ENCODE assay signal across 24 cellular contexts in genomic region chr14:23460960-23461359, GRCh38. TPM values are rescaled to one million over a fixed set of nuclear protein-coding genes. Genes with fewer than 3 reads are reported as not detected.
DNase-seq lines count a peak whose midpoint lies in the region; ATAC-seq, FAIRE-seq and TF ChIP-seq lines count a peak whose summit lies in the region.
"Had no signal": no experiment of that assay in that cellular context is flagged by ENCODE, and none has a peak within 500 bp of the region (broad histone marks: within the 10 kb centered on the region; RNA-seq: fewer than 3 reads in every experiment).

No MANE protein-coding gene starts in this region.

- H3K79me2 ChIP-seq in HepG2 (ENCODE audit: insufficient read depth, low read length) (no peaks in the 10 kb centered on the region), Karpas-422 (ENCODE audit: low read length) (no peaks in the 10 kb centered on the region)

- CTCF ChIA-PET in HepG2 (lab: Yijun Ruan, JAX; ENCODE audit: low intra/inter-chr PET ratio, low total read pairs) (no interaction called here), RWPE1 (lab: Yijun Ruan, JAX) (no interaction called here)

- in situ Hi-C loops in HepG2 (cut with HindIII; ENCODE audit: extremely low pct_ligation_motif_present, low pct_unique_long_range_greater_than_20kb) (no loop called here), astrocyte of the cerebellum (cut with HindIII; ENCODE audit: low sequenced_read_pairs) (no loop called here)

- peaks cover 8% of the 10 kb centered on the region for H3K9me3 Mint-ChIP-seq in endodermal cell
- H3K9me3 Mint-ChIP-seq: CD4-positive, alpha-beta memory T cell had no signal

- H3K4me2 ChIP-seq in HepG2 (ENCODE audit: low read depth, low read length) (no peak overlapping the region), Karpas-422 (ENCODE audit: low read depth, low read length, poor library complexity, severe bottlenecking) (no peak overlapping the region)
- H3K4me2 ChIP-seq: BLaER1 had no signal

- BruUV-seq in HepG2 (replicated peaks; lab: Mats Ljungman, UMichigan) = no TSS peak

- H3K4me1 ChIP-seq in HepG2 (ENCODE audit: insufficient read depth, low read length) (peaks cover 14% of the 10 kb centered on the region), right lobe of liver (no peaks in the 10 kb centered on the region), endodermal cell (ENCODE audit: control insufficient read depth, insufficient read depth, low read length) (no peaks in the 10 kb centered on the region), Karpas-422 (ENCODE audit: low read length) (no peaks in the 10 kb centered on the region), gastroesophageal sphincter (no peaks in the 10 kb centered on the region)
- H3K4me1 ChIP-seq: BLaER1, HAP-1 had no signal

- H3K27me3 ChIP-seq in HepG2 (ENCODE audit: control insufficient read depth in 1 of 2, insufficient read depth in 2 of 2, low read length in 2 of 2) = no peaks in the 10 kb centered on the region
- H3K27me3 ChIP-seq in right lobe of liver = no peaks in the 10 kb centered on the region
- peaks cover 11% of the 10 kb centered on the region for H3K27me3 ChIP-seq in endodermal cell (ENCODE audit: control insufficient read depth, insufficient read depth, low read length, poor library complexity, severe bottlenecking)
- no peaks in the 10 kb centered on the region for H3K27me3 ChIP-seq in Karpas-422 (ENCODE audit: low read length)
- H3K27me3 ChIP-seq in gastroesophageal sphincter = peaks cover 23% of the 10 kb centered on the region
- H3K27me3 ChIP-seq: BLaER1 had no signal

- H3K4me3 ChIP-seq in HepG2 (replicated peaks in 1 of 3; ENCODE audit: insufficient read depth in 1 of 3, low read depth in 2 of 3, low read length in 3 of 3) (no peak overlapping the region), right lobe of liver (no peak overlapping the region), astrocyte of the cerebellum (ENCODE audit: low read depth, low read length) (no peak overlapping the region), endodermal cell (ENCODE audit: low read length) (no peak overlapping the region), Karpas-422 (ENCODE audit: low read length) (no peak overlapping the region), gastroesophageal sphincter (no peak overlapping the region)
- H3K4me3 ChIP-seq: BLaER1, HAP-1 had no signal

- no peaks in the 10 kb centered on the region for H3K36me3 Mint-ChIP-seq in endodermal cell (ENCODE audit: low read depth)
- H3K36me3 Mint-ChIP-seq: CD14-positive monocyte; CD4-positive, alpha-beta memory T cell had no signal

- peak; percentile 44 for DNase-seq in HepG2 (ENCODE audit: low spot score)
- no peak for DNase-seq in right lobe of liver
- DNase-seq in astrocyte of the cerebellum (ENCODE audit: low read depth) = no peak
- DNase-seq in endodermal cell = no peak
- DNase-seq in Karpas-422 = no peak
- no peak for DNase-seq in DMS53 treated with DMSO at 0.1 percent for 48 hours (lab: John Stamatoyannopoulos, UW; ENCODE audit: unreplicated experiment)
- DNase-seq in RWPE1 (ENCODE audit: low spot score) = no peak
- DNase-seq: 8988T; Calu3; CD4-positive, alpha-beta memory T cell; DND-41; EL; GOT3; IMR-90; KBM-7 had no signal

- H3K27me3 Mint-ChIP-seq in endodermal cell (ENCODE audit: insufficient read depth) = peaks cover 35% of the 10 kb centered on the region

- H3K4me1 Mint-ChIP-seq in endodermal cell = no peaks in the 10 kb centered on the region
- H3K4me1 Mint-ChIP-seq: CD14-positive monocyte; CD4-positive, alpha-beta memory T cell had no signal

- ATAC-seq in HepG2 (0 out of 3 replicates have a peak, but pooled peaks have one; percentile 25), right lobe of liver (no peak), gastroesophageal sphincter (no peak)

- no peak overlapping the region for H3K9ac ChIP-seq in HepG2 (ENCODE audit: insufficient read depth, low read depth, low read length)
- no peak overlapping the region for H3K9ac ChIP-seq in endodermal cell (ENCODE audit: extremely low read depth, low read length, poor library complexity, severe bottlenecking)
- no peak overlapping the region for H3K9ac ChIP-seq in Karpas-422 (ENCODE audit: low read length)
- H3K9ac ChIP-seq: BLaER1 had no signal

- no peak for TF ChIP-seq CTCF in HepG2 (CRISPR knock-in tag; IDR thresholded peaks at IDR 0.05)
- no peak for TF ChIP-seq CTCF in right lobe of liver (IDR thresholded peaks at IDR 0.05)
- TF ChIP-seq CTCF in astrocyte of the cerebellum (IDR thresholded peaks at IDR 0.05; ENCODE audit: low read depth, low read length, missing control alignments) = peak; percentile 6
- TF ChIP-seq CTCF in endodermal cell (conservative IDR thresholded peaks at IDR 0.05) = peak; percentile 51
- no peak for TF ChIP-seq CTCF in RWPE1 (conservative IDR thresholded peaks at IDR 0.05; ENCODE audit: low read depth)
- no peak for TF ChIP-seq CTCF in gastroesophageal sphincter (IDR thresholded peaks at IDR 0.05)

- TF ChIP-seq POLR2A in HepG2 (IDR thresholded peaks at IDR 0.05; ENCODE audit: insufficient read depth in 1 of 2, low read depth in 2 of 2, low read length in 2 of 2) (no peak), right lobe of liver (IDR thresholded peaks at IDR 0.05) (no peak), gastroesophageal sphincter (IDR thresholded peaks at IDR 0.05) (no peak)

- H3K4me3 Mint-ChIP-seq in endodermal cell = no peak overlapping the region
- H3K4me3 Mint-ChIP-seq: CD14-positive monocyte; CD4-positive, alpha-beta memory T cell had no signal

- no peak overlapping the region for H3K27ac ChIP-seq in HepG2 (ENCODE audit: extremely low read length, insufficient read depth, low read length)
- H3K27ac ChIP-seq in right lobe of liver = no peak overlapping the region
- no peak overlapping the region for H3K27ac ChIP-seq in endodermal cell (ENCODE audit: low read depth, low read length)
- H3K27ac ChIP-seq in Karpas-422 (ENCODE audit: low read length) = no peak overlapping the region
- H3K27ac ChIP-seq in RWPE1 = no peak overlapping the region
- H3K27ac ChIP-seq in gastroesophageal sphincter = no peak overlapping the region
- H3K27ac ChIP-seq: BLaER1, HL-60 had no signal

- intact Hi-C loops in HepG2 (cut with micrococcal nuclease; ENCODE audit: unreplicated experiment) (no loop called here), right lobe of liver (cut with DNase I) (no loop called here)

- H4K20me1 ChIP-seq in HepG2 (ENCODE audit: insufficient read depth, low read length) (no peaks in the 10 kb centered on the region), Karpas-422 (ENCODE audit: insufficient read depth, low read depth, low read length) (no peaks in the 10 kb centered on the region)
- H4K20me1 ChIP-seq: BLaER1 had no signal

- H3K9me2 ChIP-seq in Karpas-422 (replicated peaks; ENCODE audit: insufficient read depth, low read length) = no peaks in the 10 kb centered on the region

- H3K27ac Mint-ChIP-seq in endodermal cell = no peak overlapping the region
- H3K27ac Mint-ChIP-seq: CD14-positive monocyte; CD4-positive, alpha-beta memory T cell had no signal

- POLR2A ChIA-PET in HepG2 (lab: Yijun Ruan, JAX) (no interaction called here), RWPE1 (lab: Yijun Ruan, JAX; ENCODE audit: low non-redundant PET) (no interaction called here)

- TF ChIP-seq EP300 in HepG2 (IDR thresholded peaks at IDR 0.05; ENCODE audit: low read depth in 2 of 2, low read length in 2 of 2) = no peak
- TF ChIP-seq EP300 in HepG2 (CRISPR knock-in tag; IDR thresholded peaks at IDR 0.05; ENCODE audit: borderline replicate concordance) = no peak
- no peak for TF ChIP-seq EP300 in gastroesophageal sphincter (IDR thresholded peaks at IDR 0.05)

- FAIRE-seq in HepG2 (lab: Jason Lieb, UNC) = no peak

- no peaks in the 10 kb centered on the region for H3K9me3 ChIP-seq in HepG2 (ENCODE audit: low read length)
- no peaks in the 10 kb centered on the region for H3K9me3 ChIP-seq in right lobe of liver
- H3K9me3 ChIP-seq in endodermal cell (ENCODE audit: control insufficient read depth, low read length) = no peaks in the 10 kb centered on the region
- H3K9me3 ChIP-seq in Karpas-422 (ENCODE audit: low read length) = no peaks in the 10 kb centered on the region
- H3K9me3 ChIP-seq in gastroesophageal sphincter = no peaks in the 10 kb centered on the region
- H3K9me3 ChIP-seq: BLaER1, HAP-1 had no signal

- no peak for TF ChIP-seq RAD21 in HepG2 (CRISPR knock-in tag; IDR thresholded peaks at IDR 0.05)

- H3K36me3 ChIP-seq in HepG2 (replicated peaks in 1 of 2; ENCODE audit: control insufficient read depth in 1 of 2, insufficient read depth in 2 of 2, low read length in 2 of 2) (no peaks in the 10 kb centered on the region), right lobe of liver (no peaks in the 10 kb centered on the region), endodermal cell (ENCODE audit: control insufficient read depth, insufficient read depth, low read length) (no peaks in the 10 kb centered on the region), Karpas-422 (ENCODE audit: insufficient read depth, low read length) (no peaks in the 10 kb centered on the region), gastroesophageal sphincter (no peaks in the 10 kb centered on the region)
- H3K36me3 ChIP-seq: BLaER1, HAP-1 had no signal

- H2AFZ ChIP-seq in HepG2 (ENCODE audit: low read length) = no peak overlapping the region
- no peak overlapping the region for H2AFZ ChIP-seq in Karpas-422 (ENCODE audit: low read length)

RNA-seq across cellular contexts. Expression of gene NGDN, which starts 8.5 kb away (rescaled TPM):
- 216 and 241 TPM in 2 replicates for total RNA-seq in HepG2 (2016; rRNA removed; fragmentation: Illumina TruSeq; extraction: Trizol)
- total RNA-seq in HepG2 (2016; cell fraction: cytosol; rRNA removed; fragmentation: Illumina TruSeq; extraction: Trizol; ENCODE audit: low read depth) = 81.7 and 93.0 TPM in 2 replicates
- 225 and 237 TPM in 2 replicates for total RNA-seq in HepG2 (2016; cell fraction: insoluble cytoplasmic fraction; rRNA removed; fragmentation: Illumina TruSeq; extraction: Trizol)
- total RNA-seq in HepG2 (2016; cell fraction: membrane; rRNA removed; fragmentation: Illumina TruSeq; extraction: Trizol) = 66.4 and 83.1 TPM in 2 replicates
- total RNA-seq in HepG2 (2016; cell fraction: nucleus; rRNA removed; fragmentation: Illumina TruSeq; extraction: Trizol) = 177 and 204 TPM in 2 replicates
- polyA plus RNA-seq in HepG2 (2011; rRNA removed) = 131 and 154 TPM in 2 replicates
- 82.4 and 111 TPM in 2 replicates for polyA plus RNA-seq in HepG2 (2011; cell fraction: cytosol; rRNA removed)
- 104 and 123 TPM in 2 replicates for polyA plus RNA-seq in HepG2 (2011; cell fraction: nucleus; rRNA removed)
- 117 and 133 TPM in 2 replicates for polyA plus RNA-seq in HepG2 (2012)
- polyA plus RNA-seq in HepG2 (2016; cell fraction: cytosol; fragmentation: Illumina TruSeq; extraction: Trizol; ENCODE audit: low read depth) = 21.2 and 22.9 TPM in 2 replicates
- polyA plus RNA-seq in HepG2 (2016; cell fraction: insoluble cytoplasmic fraction; fragmentation: Illumina TruSeq; extraction: Trizol; ENCODE audit: low read depth) = 196 and 227 TPM in 2 replicates
- polyA plus RNA-seq in HepG2 (2016; cell fraction: membrane; fragmentation: Illumina TruSeq; extraction: Trizol; ENCODE audit: low read depth) = 27.9 and 28.0 TPM in 2 replicates
- 212 and 217 TPM in 2 replicates for polyA plus RNA-seq in HepG2 (2016; cell fraction: nucleus; fragmentation: Illumina TruSeq; extraction: Trizol; ENCODE audit: insufficient read depth, low read depth)
- 23.6 and 38.1 TPM in 2 replicates for polyA minus RNA-seq in HepG2 (2011; rRNA and poly(A)+ RNA removed; ENCODE audit: low replicate concordance)
- polyA minus RNA-seq in HepG2 (2011; cell fraction: cytosol; rRNA and poly(A)+ RNA removed) = 48.0 and 49.4 TPM in 2 replicates
- 243 and 292 TPM in 2 replicates for polyA minus RNA-seq in HepG2 (2011; cell fraction: nucleus; rRNA and poly(A)+ RNA removed)
- 10 to 100 TPM; 12.0 to 16.5 (median 14.3) TPM for total RNA-seq in right lobe of liver
- 10 to 100 TPM; 43.2 to 45.3 TPM for total RNA-seq in endodermal cell
- polyA plus RNA-seq in endodermal cell (2013, experiment 1 of 2) = 59.9 TPM
- 47.9 TPM for polyA plus RNA-seq in endodermal cell (2013, experiment 2 of 2)
- total RNA-seq in Karpas-422 (2014; rRNA removed; shearing (Covaris generic); ENCODE audit: low replicate concordance) = 77.5 and 82.2 TPM in 2 replicates
- total RNA-seq in gastroesophageal sphincter = 10 to 100 TPM; 22.0 to 47.1 (median 38.1) TPM

RNA-seq across cellular contexts. Expression of gene MYH7, which starts 25.5 kb away (rescaled TPM):
- total RNA-seq in HepG2 (2016; rRNA removed; fragmentation: Illumina TruSeq; extraction: Trizol) = 0.04 TPM in 1 of 2 replicates, not detected in the other
- not detected in 2 replicates for total RNA-seq in HepG2 (2016; cell fraction: cytosol; rRNA removed; fragmentation: Illumina TruSeq; extraction: Trizol; ENCODE audit: low read depth)
- total RNA-seq in HepG2 (2016; cell fraction: insoluble cytoplasmic fraction; rRNA removed; fragmentation: Illumina TruSeq; extraction: Trizol) = not detected in 2 replicates
- not detected in 2 replicates for total RNA-seq in HepG2 (2016; cell fraction: membrane; rRNA removed; fragmentation: Illumina TruSeq; extraction: Trizol)
- total RNA-seq in HepG2 (2016; cell fraction: nucleus; rRNA removed; fragmentation: Illumina TruSeq; extraction: Trizol) = 0.06 TPM in 1 of 2 replicates, not detected in the other
- 0.01 and 0.04 TPM in 2 replicates for polyA plus RNA-seq in HepG2 (2011; rRNA removed)
- 0.01 TPM in 2 replicates for polyA plus RNA-seq in HepG2 (2011; cell fraction: cytosol; rRNA removed)
- 0.02 and 0.08 TPM in 2 replicates for polyA plus RNA-seq in HepG2 (2011; cell fraction: nucleus; rRNA removed)
- 0.05 and 0.07 TPM in 2 replicates for polyA plus RNA-seq in HepG2 (2012)
- not detected in 2 replicates for polyA plus RNA-seq in HepG2 (2016; cell fraction: cytosol; fragmentation: Illumina TruSeq; extraction: Trizol; ENCODE audit: low read depth)
- 0.04 and 0.05 TPM in 2 replicates for polyA plus RNA-seq in HepG2 (2016; cell fraction: insoluble cytoplasmic fraction; fragmentation: Illumina TruSeq; extraction: Trizol; ENCODE audit: low read depth)
- not detected in 2 replicates for polyA plus RNA-seq in HepG2 (2016; cell fraction: membrane; fragmentation: Illumina TruSeq; extraction: Trizol; ENCODE audit: low read depth)
- not detected in 2 replicates for polyA plus RNA-seq in HepG2 (2016; cell fraction: nucleus; fragmentation: Illumina TruSeq; extraction: Trizol; ENCODE audit: insufficient read depth, low read depth)
- polyA minus RNA-seq in HepG2 (2011; rRNA and poly(A)+ RNA removed; ENCODE audit: low replicate concordance) = 0.28 TPM in 1 of 2 replicates, not detected in the other
- 0.10 TPM in 1 of 2 replicates, not detected in the other for polyA minus RNA-seq in HepG2 (2011; cell fraction: cytosol; rRNA and poly(A)+ RNA removed)
- polyA minus RNA-seq in HepG2 (2011; cell fraction: nucleus; rRNA and poly(A)+ RNA removed) = not detected in 2 replicates
- 1 to 10 TPM in 1 of 6 experiments, under 1 TPM in 5; 0.30 to 5.6 (median 0.60) TPM for total RNA-seq in right lobe of liver
- under 1 TPM in 1 of 2 donors, not detected in 1; 0.55 TPM for total RNA-seq in endodermal cell
- 0.25 TPM for polyA plus RNA-seq in endodermal cell (2013, experiment 1 of 2)
- polyA plus RNA-seq in endodermal cell (2013, experiment 2 of 2) = 0.21 TPM
- total RNA-seq in Karpas-422 (2014; rRNA removed; shearing (Covaris generic); ENCODE audit: low replicate concordance) = not detected in 2 replicates
- not detected for total RNA-seq in gastroesophageal sphincter
- total RNA-seq: A673; Calu3; CD4-positive, alpha-beta memory T cell; G401; HT1080; IMR-90 had no signal
- polyA plus RNA-seq: AG04450; CD14-positive monocyte; CD4-positive, alpha-beta memory T cell; IMR-90 had no signal

RNA-seq across cellular contexts. Expression of gene MYH6, which starts 52.9 kb away (rescaled TPM):
- total RNA-seq in HepG2 (2016; rRNA removed; fragmentation: Illumina TruSeq; extraction: Trizol) (not detected in 2 replicates), right lobe of liver (under 1 TPM in 5 of 6 experiments, not detected in 1; 0.07 to 1.00 (median 0.13) TPM), endodermal cell (not detected), gastroesophageal sphincter (not detected)
- not detected in 2 replicates for total RNA-seq in HepG2 (2016; cell fraction: cytosol; rRNA removed; fragmentation: Illumina TruSeq; extraction: Trizol; ENCODE audit: low read depth)
- not detected in 2 replicates for total RNA-seq in HepG2 (2016; cell fraction: insoluble cytoplasmic fraction; rRNA removed; fragmentation: Illumina TruSeq; extraction: Trizol)
- total RNA-seq in HepG2 (2016; cell fraction: membrane; rRNA removed; fragmentation: Illumina TruSeq; extraction: Trizol) = not detected in 2 replicates
- total RNA-seq in HepG2 (2016; cell fraction: nucleus; rRNA removed; fragmentation: Illumina TruSeq; extraction: Trizol) = not detected in 2 replicates
- polyA plus RNA-seq in HepG2 (2011; rRNA removed) = 0.01 TPM in 1 of 2 replicates, not detected in the other
- not detected in 2 replicates for polyA plus RNA-seq in HepG2 (2011; cell fraction: cytosol; rRNA removed)
- polyA plus RNA-seq in HepG2 (2011; cell fraction: nucleus; rRNA removed) = not detected in 2 replicates
- polyA plus RNA-seq in HepG2 (2012) = not detected in 2 replicates
- polyA plus RNA-seq in HepG2 (2016; cell fraction: cytosol; fragmentation: Illumina TruSeq; extraction: Trizol; ENCODE audit: low read depth) = not detected in 2 replicates
- not detected in 2 replicates for polyA plus RNA-seq in HepG2 (2016; cell fraction: insoluble cytoplasmic fraction; fragmentation: Illumina TruSeq; extraction: Trizol; ENCODE audit: low read depth)
- not detected in 2 replicates for polyA plus RNA-seq in HepG2 (2016; cell fraction: membrane; fragmentation: Illumina TruSeq; extraction: Trizol; ENCODE audit: low read depth)
- not detected in 2 replicates for polyA plus RNA-seq in HepG2 (2016; cell fraction: nucleus; fragmentation: Illumina TruSeq; extraction: Trizol; ENCODE audit: insufficient read depth, low read depth)
- not detected in 2 replicates for polyA minus RNA-seq in HepG2 (2011; rRNA and poly(A)+ RNA removed; ENCODE audit: low replicate concordance)
- polyA minus RNA-seq in HepG2 (2011; cell fraction: cytosol; rRNA and poly(A)+ RNA removed) = not detected in 2 replicates
- not detected in 2 replicates for polyA minus RNA-seq in HepG2 (2011; cell fraction: nucleus; rRNA and poly(A)+ RNA removed)
- 0.53 TPM for polyA plus RNA-seq in endodermal cell (2013, experiment 1 of 2)
- polyA plus RNA-seq in endodermal cell (2013, experiment 2 of 2) = 0.70 TPM
- not detected in 2 replicates for total RNA-seq in Karpas-422 (2014; rRNA removed; shearing (Covaris generic); ENCODE audit: low replicate concordance)
- total RNA-seq: A673; Calu3; CD4-positive, alpha-beta memory T cell; G401; HT1080; IMR-90 had no signal
- polyA plus RNA-seq: AG04450; CD14-positive monocyte; CD4-positive, alpha-beta memory T cell; IMR-90 had no signal

Comparison
In these comparisons a context has a peak if more than half of its experiments do, and no peak if none do; other contexts are left out.
1. CTCF ChIP-seq: peak in astrocyte of the cerebellum (single experiment) and endodermal cell (single experiment); none in HepG2 (single experiment), right lobe of liver (0 of 4), RWPE1 (single experiment) and gastroesophageal sphincter (0 of 4).